In the genomic region with DNA sequence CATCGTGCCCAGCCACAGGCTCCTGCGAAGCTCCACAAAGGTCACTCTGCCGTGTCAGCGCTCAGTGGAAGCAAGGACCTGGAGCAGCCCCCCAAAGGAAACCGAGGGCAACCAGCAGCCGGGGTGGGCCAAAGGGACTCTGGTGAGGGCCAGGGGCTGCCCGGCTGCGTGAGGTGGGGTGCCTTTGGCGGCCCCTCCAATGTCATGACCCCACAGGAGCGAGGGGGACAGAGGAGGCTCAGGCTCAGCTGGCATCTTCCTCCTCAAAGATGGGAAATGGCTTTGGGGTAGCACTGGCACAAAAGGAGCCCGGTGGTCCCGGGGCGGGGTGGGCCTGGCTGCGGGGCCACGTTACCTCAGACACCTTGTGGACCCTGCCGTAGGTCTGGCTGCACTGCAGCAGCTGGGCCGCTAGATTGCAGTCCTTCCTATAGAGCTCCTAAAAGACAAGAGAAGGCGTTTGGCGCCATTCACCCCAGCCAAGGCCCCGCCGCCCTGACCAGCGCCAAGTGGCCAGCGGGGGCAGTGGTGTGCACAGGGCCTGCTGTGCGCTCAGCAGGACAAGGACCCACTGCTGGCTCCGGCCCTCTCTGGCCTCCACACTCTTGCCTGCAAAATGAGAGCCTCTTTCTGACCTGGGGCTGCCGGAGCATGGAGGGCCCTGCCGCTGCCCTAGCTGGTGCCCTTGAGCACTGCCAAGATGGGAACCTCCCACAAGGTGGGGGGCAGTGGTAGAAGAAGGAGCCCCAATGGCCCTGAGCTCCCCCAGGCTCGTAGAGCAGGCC, we compare ENCODE assay signal across 10 cellular contexts. TPM values are rescaled to one million over a fixed set of nuclear protein-coding genes. Genes with fewer than 3 reads are reported as not detected.
A peak's percentile ranks its signal among the peaks of the same experiment; 100 is the strongest.
DNase-seq lines count a peak whose midpoint lies in the region; ATAC-seq and TF ChIP-seq lines count a peak whose summit lies in the region.
"Had no signal": no experiment of that assay in that cellular context is flagged by ENCODE, and none has a peak within 500 bp of the region (broad histone marks: within the 10 kb centered on the region; RNA-seq: fewer than 3 reads in every experiment).

No MANE protein-coding gene starts in this region.

- ATAC-seq in heart left ventricle (peak in 1 of 4 donors; percentile 14), sciatic nerve (no peak), HG03159 (IDR thresholded peaks at IDR 0.05; ENCODE audit: unreplicated experiment) (no peak), HG03432 (IDR thresholded peaks at IDR 0.05; ENCODE audit: unreplicated experiment) (no peak)
- ATAC-seq: activated CD8-positive, alpha-beta memory T cell treated with anti-CD3 and anti-CD28 coated beads, Interleukin-2, amount 10 ng/mL, durations not matched to agents 7 days and 5 days had no signal

- peaks cover 0 to 4% (median 0%) of the 10 kb centered on the region in 9 donors for H3K27me3 ChIP-seq in heart left ventricle

- H3K9me3 ChIP-seq in heart left ventricle: no peaks in the 10 kb centered on the region
- H3K9me3 ChIP-seq: prostate gland had no signal

- H3K27ac ChIP-seq in heart left ventricle: no peak overlapping the region
- H3K27ac ChIP-seq: prostate gland had no signal

- 88 to 95% (median 90%) methylated on average over 11 to 28 of the region's 28 CpGs for WGBS in heart left ventricle, 4 donors

- TF ChIP-seq CTCF in heart left ventricle (IDR thresholded peaks at IDR 0.05): peak in 4 of 12 donors; percentile 7 to 12 (median 10)

- H3K4me3 ChIP-seq in heart left ventricle: no peak overlapping the region
- H3K4me3 ChIP-seq: prostate gland had no signal

- DNase-seq in NCI-H146 (lab: John Stamatoyannopoulos, UW) (peak; percentile 3), NCI-H146 treated with DMSO at 0.1 percent for 48 hours (lab: John Stamatoyannopoulos, UW; ENCODE audit: unreplicated experiment) (no peak), RKO (ENCODE audit: low spot score) (peak; percentile 23), heart left ventricle (peak in 3 of 5 donors; percentile 19 to 33 (median 22)), sciatic nerve (ENCODE audit: low spot score) (peak; percentile 55), NCI-H510A treated with DMSO at 0.1 percent for 48 hours (lab: John Stamatoyannopoulos, UW) (no peak)
- DNase-seq: activated CD8-positive, alpha-beta memory T cell treated with anti-CD3 and anti-CD28 coated beads, Interleukin-2, amount 10 ng/mL, durations not matched to agents 7 days and 5 days had no signal

- no peak for TF ChIP-seq POLR2A in heart left ventricle (IDR thresholded peaks at IDR 0.05)

- H3K4me1 ChIP-seq in heart left ventricle: no peaks in the 10 kb centered on the region
- H3K4me1 ChIP-seq: prostate gland had no signal

- H3K36me3 ChIP-seq in heart left ventricle: no peaks in the 10 kb centered on the region
- H3K36me3 ChIP-seq: prostate gland had no signal

- intact Hi-C loops in heart left ventricle (cut with DNase I) (no loop called here), sciatic nerve (cut with DNase I) (no loop called here)

RNA-seq across cellular contexts. Expression of a gene that starts 46.9 kb away (rescaled TPM):
- 1 to 10 TPM in 5 of 9 donors, under 1 TPM in 4; 0.14 to 2.8 (median 1.9) TPM for total RNA-seq in heart left ventricle
- polyA plus RNA-seq in heart left ventricle: under 1 TPM; 0.24 to 0.46 TPM
- total RNA-seq in sciatic nerve: 12.3 TPM

Comparison
In these comparisons a context has a peak if more than half of its experiments do, and no peak if none do; other contexts are left out.
1. DNase-seq: peak in NCI-H146 (single experiment), RKO (single experiment), heart left ventricle (3 of 5) and sciatic nerve (single experiment); none in NCI-H146 treated with DMSO at 0.1 percent for 48 hours (single experiment) and NCI-H510A treated with DMSO at 0.1 percent for 48 hours (single experiment).